23 cellular contexts compared by ENCODE assay signal in the genomic region with DNA sequence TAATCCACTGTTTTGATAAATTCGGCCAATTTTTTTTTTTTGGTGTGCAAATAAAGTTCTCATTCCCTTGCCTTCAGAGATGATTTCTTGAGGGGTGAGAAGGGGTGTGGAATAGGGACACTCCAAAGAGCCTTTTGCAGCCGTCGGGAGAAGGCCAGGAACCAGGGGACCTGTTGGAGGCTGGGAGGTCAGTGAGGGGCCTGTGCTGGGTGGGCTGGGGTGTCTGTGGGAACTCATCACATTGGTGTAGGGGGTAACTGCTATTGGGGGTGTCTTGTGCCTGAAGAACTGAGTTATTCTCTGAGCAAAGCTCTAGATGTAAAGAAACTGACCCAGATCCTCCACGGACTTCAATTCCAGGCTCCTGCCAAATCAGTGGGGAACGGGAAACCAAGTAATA. TPM values are rescaled to one million over a fixed set of nuclear protein-coding genes. Genes with fewer than 3 reads are reported as not detected.
"Had no signal": no experiment of that assay in that cellular context is flagged by ENCODE, and none has a peak within 500 bp of the region (broad histone marks: within the 10 kb centered on the region; RNA-seq: fewer than 3 reads in every experiment).

No MANE protein-coding gene starts in this region.

- H3K9me3 Mint-ChIP-seq: naive thymus-derived CD4-positive, alpha-beta T cell had no signal

- H3K27ac ChIP-seq: colonic mucosa, heart left ventricle, pancreas, thyroid gland, upper lobe of left lung, uterus had no signal

- DNase-seq: colonic mucosa; dermis blood vessel endothelial cell; effector CD4-positive, alpha-beta T cell; foreskin melanocyte; hippocampal formation; kidney glomerular epithelial cell; mesendoderm; naive thymus-derived CD4-positive, alpha-beta T cell; occipital lobe; right cardiac atrium; stimulated activated CD4-positive, alpha-beta T cell treated with anti-CD3 and anti-CD28 coated beads, Interleukin-2, amount 100 ng/mL, for 48 hours; stimulated activated naive CD4-positive, alpha-beta T cell treated with Interleukin-2 at 50 U/mL for 16 hours; thyroid gland; upper lobe of left lung; uterus had no signal

- H3K36me3 ChIP-seq: colonic mucosa, heart left ventricle, pancreas, thyroid gland, upper lobe of left lung, uterus had no signal

- H3K9me3 ChIP-seq: colonic mucosa, heart left ventricle, pancreas, thyroid gland, upper lobe of left lung, uterus had no signal

- H3K27ac Mint-ChIP-seq: naive thymus-derived CD4-positive, alpha-beta T cell; progenitor cell of endocrine pancreas had no signal

- H3K4me2 ChIP-seq: smooth muscle cell had no signal

- H3K27me3 ChIP-seq: colonic mucosa, pancreas, thyroid gland, upper lobe of left lung, uterus had no signal

- H3K4me1 Mint-ChIP-seq: naive thymus-derived CD4-positive, alpha-beta T cell had no signal

- H3K36me3 Mint-ChIP-seq: naive thymus-derived CD4-positive, alpha-beta T cell had no signal

- H3K4me3 Mint-ChIP-seq: naive thymus-derived CD4-positive, alpha-beta T cell had no signal

- H3K4me1 ChIP-seq: colonic mucosa, pancreas, uterus had no signal

- ATAC-seq: heart left ventricle; naive thymus-derived CD4-positive, alpha-beta T cell; pancreas; right cardiac atrium had no signal

- H3K4me3 ChIP-seq: colonic mucosa, heart left ventricle, pancreas, smooth muscle cell, thyroid gland, upper lobe of left lung, uterus had no signal

RNA-seq across cellular contexts. Expression of gene CRABP1, which starts 27.2 kb away (rescaled TPM):
- total RNA-seq: dermis blood vessel endothelial cell; glomerular endothelial cell; liver; lung microvascular endothelial cell; mononuclear cell; naive thymus-derived CD4-positive, alpha-beta T cell had no signal
- polyA plus RNA-seq: heart left ventricle; liver; naive thymus-derived CD4-positive, alpha-beta T cell had no signal
